ENCODE assay signal across 9 cellular contexts in the genomic region with DNA sequence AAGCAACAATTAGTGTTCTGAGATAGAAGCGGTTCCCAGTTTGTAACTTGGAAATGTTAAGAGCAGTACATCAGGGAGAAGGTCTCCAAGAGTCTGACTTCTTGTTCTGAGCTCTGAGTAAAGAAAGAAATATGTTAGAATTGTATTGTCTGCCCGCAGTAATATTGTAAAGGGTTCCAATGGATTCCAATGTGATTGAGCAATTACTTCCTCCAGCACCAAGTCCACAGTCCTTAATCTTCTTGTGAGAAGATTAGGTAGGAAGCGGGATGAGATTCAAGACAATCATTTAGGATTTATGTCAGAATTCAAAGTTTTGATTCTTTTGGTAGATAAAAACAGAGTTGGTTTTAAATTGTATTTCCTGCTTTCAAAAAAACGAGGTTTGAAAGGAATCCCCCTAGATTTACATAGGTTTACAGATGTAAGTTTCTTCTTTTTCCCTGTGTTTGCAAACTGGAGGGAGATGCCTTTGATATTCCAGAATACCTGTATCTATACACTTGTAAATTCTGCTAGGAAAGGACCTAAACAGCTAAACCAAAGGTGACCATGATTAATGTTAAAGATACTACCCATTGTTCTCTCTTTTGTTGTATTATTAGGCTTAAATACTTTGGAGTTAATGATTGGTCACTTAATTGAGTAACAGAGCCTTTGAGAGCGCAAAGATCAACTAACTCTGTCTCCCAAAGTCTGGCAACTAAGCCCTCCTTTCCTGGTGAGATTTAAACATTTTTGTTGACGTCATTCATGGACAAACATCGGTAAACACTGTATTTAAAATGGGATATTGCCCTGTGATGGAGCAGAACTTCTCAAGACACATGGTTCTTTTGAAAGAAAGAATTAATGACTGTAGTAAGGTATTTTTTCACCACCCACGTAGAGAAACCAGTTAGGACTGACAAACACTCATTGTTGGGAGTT. TPM values are rescaled to one million over a fixed set of nuclear protein-coding genes. Genes with fewer than 3 reads are reported as not detected.
A peak's percentile ranks its signal among the peaks of the same experiment; 100 is the strongest.
DNase-seq lines count a peak whose midpoint lies in the region; ATAC-seq, FAIRE-seq and TF ChIP-seq lines count a peak whose summit lies in the region.
"Had no signal": no experiment of that assay in that cellular context is flagged by ENCODE, and none has a peak within 500 bp of the region (broad histone marks: within the 10 kb centered on the region; RNA-seq: fewer than 3 reads in every experiment).

No MANE protein-coding gene starts in this region.

- FAIRE-seq in bronchial epithelial cell (lab: Jason Lieb, UNC), result no peak

- H3K9me3 ChIP-seq in lower lobe of right lung (no peaks in the 10 kb centered on the region), HAP-1 (no peaks in the 10 kb centered on the region)

- in situ Hi-C loops in HAP-1 (cut with MboI; ENCODE audit: low sequenced_read_pairs), result no loop called here

- H3K4me1 ChIP-seq in lower lobe of right lung (peaks cover 24% of the 10 kb centered on the region), HAP-1 (peaks cover 15% of the 10 kb centered on the region)

- H3K36me3 ChIP-seq in bronchial epithelial cell (ENCODE audit: control insufficient read depth, insufficient read depth, low read length) (no peaks in the 10 kb centered on the region), lower lobe of right lung (no peaks in the 10 kb centered on the region), HAP-1 (replicated peaks) (no peaks in the 10 kb centered on the region)

- peak overlapping the region; percentile 81 for H3K27ac ChIP-seq in lower lobe of right lung
- H3K27ac ChIP-seq: parathyroid adenoma had no signal

- ATAC-seq in lower lobe of right lung, result no peak
- no peak for ATAC-seq in HG03460 (IDR thresholded peaks at IDR 0.05; ENCODE audit: unreplicated experiment)

- TF ChIP-seq CTCF in bronchial epithelial cell (IDR thresholded peaks at IDR 0.05; ENCODE audit: insufficient read depth, low read length, severe bottlenecking), result no peak
- TF ChIP-seq CTCF in lower lobe of right lung (IDR thresholded peaks at IDR 0.05), result no peak

- H3K4me3 ChIP-seq in bronchial epithelial cell (ENCODE audit: low read depth, low read length) (no peak overlapping the region), lower lobe of right lung (peak overlapping the region; percentile 54), HAP-1 (no peak overlapping the region)

- DNase-seq in A172 (ENCODE audit: low spot score) (peak; percentile 80), HPDE6-E6E7 (ENCODE audit: extremely low spot score) (peak; percentile 27), bronchial epithelial cell (ENCODE audit: low read depth) (peak; percentile 87), lower lobe of right lung (no peak), SHP77 (lab: John Stamatoyannopoulos, UW) (no peak), HAP-1 (ENCODE audit: low spot score in 2 of 2) (no peak)
- DNase-seq in activated CD8-positive, alpha-beta memory T cell treated with anti-CD3 and anti-CD28 coated beads for 24 hours, result no peak

- H3K27me3 ChIP-seq in bronchial epithelial cell (ENCODE audit: control insufficient read depth, insufficient read depth, low read length) (no peaks in the 10 kb centered on the region), lower lobe of right lung (ENCODE audit: low read depth) (peaks cover 44% of the 10 kb centered on the region), HAP-1 (ENCODE audit: low read depth) (peaks cover 25% of the 10 kb centered on the region)

- intact Hi-C loops in lower lobe of right lung (cut with DNase I), result no loop called here

RNA-seq across cellular contexts. Expression of a gene that starts 4.3 kb away (rescaled TPM):
- 22.3 and 31.7 TPM in 2 replicates for total RNA-seq in A172 (2014; rRNA removed; shearing (Covaris generic))
- total RNA-seq in bronchial epithelial cell, result 7.8 and 33.7 TPM in 2 replicates
- total RNA-seq in lower lobe of right lung, result 133 TPM

Comparison
In these comparisons a context has a peak if more than half of its experiments do, and no peak if none do; other contexts are left out.
1. DNase-seq: peak in A172 (single experiment), HPDE6-E6E7 (single experiment) and bronchial epithelial cell (single experiment); none in lower lobe of right lung (single experiment), activated CD8-positive, alpha-beta memory T cell treated with anti-CD3 and anti-CD28 coated beads for 24 hours (single experiment), SHP77 (0 of 2) and HAP-1 (0 of 2).